ENCODE assay signal across 15 cellular contexts in the genomic region with DNA sequence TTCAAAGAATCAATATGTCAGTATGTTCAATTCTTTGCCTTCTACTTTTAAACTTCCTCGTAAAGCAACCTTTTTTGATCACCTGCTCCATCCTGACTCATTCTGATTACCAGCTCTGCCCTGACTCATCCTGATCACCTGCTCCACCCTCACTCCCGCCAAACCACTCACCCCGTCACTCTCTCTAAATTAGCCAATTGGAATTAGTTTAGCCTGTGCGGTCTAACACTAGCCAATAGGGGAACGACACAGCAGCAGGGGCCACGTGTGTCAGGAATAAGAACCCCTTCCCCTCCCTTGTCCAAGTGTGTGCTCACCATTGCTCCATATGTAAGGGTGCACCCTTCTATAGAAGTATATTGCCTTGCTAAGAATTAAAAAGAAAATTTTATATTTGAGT. TPM values are rescaled to one million over a fixed set of nuclear protein-coding genes. Genes with fewer than 3 reads are reported as not detected.
A peak's percentile ranks its signal among the peaks of the same experiment; 100 is the strongest.
DNase-seq lines count a peak whose midpoint lies in the region; ATAC-seq, FAIRE-seq and TF ChIP-seq lines count a peak whose summit lies in the region.
"Not testable (repeated sequence)": the region's sequence is repeated elsewhere in the genome, so short reads cannot be mapped to it uniquely, and the experiment has no call there.
"Had no signal": no experiment of that assay in that cellular context is flagged by ENCODE, and none has a peak within 500 bp of the region (broad histone marks: within the 10 kb centered on the region; RNA-seq: fewer than 3 reads in every experiment).

No MANE protein-coding gene starts in this region.

- peak overlapping the region; percentile 55 for H3K27ac ChIP-seq in hepatocyte
- not testable (repeated sequence) for H3K27ac ChIP-seq in pancreas

- WGBS in hepatocyte (ENCODE audit: low lambda C conversion rate, missing lambda C conversion rate) = 85% methylated on average over 6 of the region's 6 CpGs
- 87 to 93% methylated on average over 6 of the region's 6 CpGs for WGBS in pancreas, 2 donors

- intact Hi-C loops in pancreas (cut with DNase I) = not testable (repeated sequence)

- H3K4me2 ChIP-seq in hepatocyte = not testable (repeated sequence)

- peak; percentile 85 for FAIRE-seq in bronchial epithelial cell (lab: Jason Lieb, UNC)
- not testable (repeated sequence) for FAIRE-seq in pancreas (lab: Jason Lieb, UNC)

- DNase-seq in DMS53 (lab: John Stamatoyannopoulos, UW) (peak; percentile 99), M059J (ENCODE audit: low read depth) (peak; percentile 24), RKO (ENCODE audit: low spot score) (peak; percentile 59), bronchial epithelial cell (ENCODE audit: low read depth) (peak; percentile 95), hepatocyte (ENCODE audit: low spot score) (peak; percentile 63), pancreas (peak in 1 of 6 donors; percentile 19)
- DNase-seq in activated CD4-positive, alpha-beta T cell treated with anti-CD3 and anti-CD28 coated beads for 48 hours = peak; percentile 39

- H3K9me3 ChIP-seq in hepatocyte (ENCODE audit: low read depth); pancreas: not testable (repeated sequence)

- not testable (repeated sequence) for H3K4me3 ChIP-seq in bronchial epithelial cell (ENCODE audit: low read depth, low read length); hepatocyte; pancreas

- H3K27me3 ChIP-seq in bronchial epithelial cell (ENCODE audit: control insufficient read depth, insufficient read depth, low read length); hepatocyte; pancreas: not testable (repeated sequence)

- H4K20me1 ChIP-seq in hepatocyte (ENCODE audit: insufficient read depth, poor library complexity, severe bottlenecking) = not testable (repeated sequence)

- H2AFZ ChIP-seq in hepatocyte = not testable (repeated sequence)

- peak in 3 of 4 donors; percentile 31 to 69 (median 67) for ATAC-seq in pancreas

- H3K9me2 ChIP-seq in hepatocyte (replicated peaks; ENCODE audit: insufficient read depth) = not testable (repeated sequence)

- not testable (repeated sequence) for H3K79me2 ChIP-seq in hepatocyte

- not testable (repeated sequence) for H3K4me1 ChIP-seq in hepatocyte (ENCODE audit: insufficient read depth); pancreas

- TF ChIP-seq CTCF in bronchial epithelial cell (IDR thresholded peaks at IDR 0.05; ENCODE audit: insufficient read depth, low read length, severe bottlenecking); hepatocyte (IDR thresholded peaks at IDR 0.05; ENCODE audit: poor library complexity); pancreas (IDR thresholded peaks at IDR 0.05): not testable (repeated sequence)

- H3K36me3 ChIP-seq in bronchial epithelial cell (ENCODE audit: control insufficient read depth, insufficient read depth, low read length); hepatocyte (replicated peaks; ENCODE audit: insufficient read depth, low read depth); pancreas: not testable (repeated sequence)

RNA-seq across cellular contexts. Expression of a gene that starts 1.5 kb away (rescaled TPM):
- not detected in 2 replicates for total RNA-seq in M059J (2014; rRNA removed; shearing (Covaris generic))
- total RNA-seq in bronchial epithelial cell = not detected in 2 replicates
- total RNA-seq in hepatocyte = 0.20 and 0.47 TPM in 2 replicates
- polyA plus RNA-seq in hepatocyte = 0.57 and 1.1 TPM in 2 replicates
- total RNA-seq in pancreas = not detected
- not detected for polyA plus RNA-seq in pancreas
- total RNA-seq: activated CD4-positive, alpha-beta T cell treated with anti-CD3 and anti-CD28 coated beads, Interleukin-2, amount 10 ng/mL, durations not matched to agents 7 days and 5 days; CD4-positive, alpha-beta T cell; fibroblast of lung; left ventricle myocardium inferior; sciatic nerve; T-helper 1 cell treated with Interleukin-12 subunit alpha and Interleukin-12 subunit beta and Interleukin-4 antibody, amounts not matched to agents 30 ng/mL and 1 ng/mL, for 36 hours; vagina had no signal
- polyA plus RNA-seq: fibroblast of lung, neural cell had no signal
